In genomic region chr2:55311444-55311870, GRCh38 we compare ENCODE assay signal across 7 cellular contexts. TPM values are rescaled to one million over a fixed set of nuclear protein-coding genes. Genes with fewer than 3 reads are reported as not detected.
DNase-seq lines count a peak whose midpoint lies in the region; ATAC-seq, FAIRE-seq and TF ChIP-seq lines count a peak whose summit lies in the region.

No MANE protein-coding gene starts in this region.

- CTCF ChIA-PET in mammary epithelial cell (lab: Charles Lee; ENCODE audit: low non-redundant PET): no interaction called here

- H2AFZ ChIP-seq in mammary epithelial cell (ENCODE audit: low read depth, low read length): no peak overlapping the region

- no peak for TF ChIP-seq POLR2A in GM12892 (IDR thresholded peaks at IDR 0.05; ENCODE audit: low read depth, low read length)

- ATAC-seq in GM21576 (IDR thresholded peaks at IDR 0.05; ENCODE audit: unreplicated experiment) (peak; percentile 90), upper lobe of right lung (peak; percentile 75)

- no TSS peak for BruUV-seq in mammary epithelial cell (replicated peaks; lab: Mats Ljungman, UMichigan)

- H3K79me2 ChIP-seq in mammary epithelial cell (ENCODE audit: insufficient read depth, low read length): no peaks in the 10 kb centered on the region

- WGBS in mammary epithelial cell (ENCODE audit: low coverage, missing lambda C conversion rate): 100% methylated on average over 1 of the region's 1 CpG

- H3K9me3 ChIP-seq in mammary epithelial cell (replicated peaks; ENCODE audit: insufficient read depth, low read length) (no peaks in the 10 kb centered on the region), upper lobe of right lung (no peaks in the 10 kb centered on the region)

- in situ Hi-C loops in mammary epithelial cell (cut with MboI; ENCODE audit: low sequenced_read_pairs in 2 of 2): no loop called here

- H3K36me3 ChIP-seq in mammary epithelial cell (ENCODE audit: insufficient read depth, low read length): peaks cover 18% of the 10 kb centered on the region
- peaks cover 48% of the 10 kb centered on the region for H3K36me3 ChIP-seq in upper lobe of right lung

- TF ChIP-seq CTCF in mammary epithelial cell (conservative IDR thresholded peaks at IDR 0.05 in 1 of 2, IDR thresholded peaks at IDR 0.05 in 1 of 2; ENCODE audit: extremely low read depth in 1 of 2, insufficient read depth in 1 of 2, low read depth in 1 of 2, low read length in 2 of 2) (peak; percentile 44 to 50), upper lobe of right lung (IDR thresholded peaks at IDR 0.05) (peak; percentile 19)

- no peak overlapping the region for H3K9ac ChIP-seq in mammary epithelial cell (ENCODE audit: insufficient read depth, low read length)

- FAIRE-seq in GM12892 (lab: Jason Lieb, UNC): peak; percentile 84

- H3K4me1 ChIP-seq in mammary epithelial cell (ENCODE audit: insufficient read depth, low read length) (no peaks in the 10 kb centered on the region), upper lobe of right lung (no peaks in the 10 kb centered on the region)

- H3K27ac ChIP-seq in mammary epithelial cell (ENCODE audit: insufficient read depth, low read depth, low read length) (no peak overlapping the region), upper lobe of right lung (no peak overlapping the region)

- H3K4me2 ChIP-seq in mammary epithelial cell (ENCODE audit: insufficient read depth, low read depth, low read length): no peak overlapping the region

- peak; percentile 18 for DNase-seq in GM12892 (ENCODE audit: insufficient read length)
- DNase-seq in HT-29 (ENCODE audit: low spot score): peak; percentile 41
- DNase-seq in mammary epithelial cell: peak; percentile 59
- DNase-seq in upper lobe of right lung: no peak
- DNase-seq in DMS79 treated with DMSO at 0.1 percent for 48 hours (lab: John Stamatoyannopoulos, UW): no peak
- DNase-seq in SK-N-DZ (ENCODE audit: low spot score): no peak

- H4K20me1 ChIP-seq in mammary epithelial cell (ENCODE audit: insufficient read depth, low read length): no peaks in the 10 kb centered on the region

- dilution Hi-C loops in mammary epithelial cell (cut with HindIII; ENCODE audit: low sequenced_read_pairs): no loop called here

- H3K4me3 ChIP-seq in mammary epithelial cell (replicated peaks in 1 of 3; ENCODE audit: insufficient read depth in 1 of 3, low read depth in 2 of 3, low read length in 3 of 3): no peak overlapping the region
- H3K4me3 ChIP-seq in upper lobe of right lung: no peak overlapping the region

- intact Hi-C loops in mammary epithelial cell (cut with micrococcal nuclease): loop anchor here (1.0 kb wide), 1 partner anchor 121 kb away; no protein-coding TSS in a partner anchor
- intact Hi-C loops in upper lobe of right lung (cut with DNase I): no loop called here

- H3K27me3 ChIP-seq in mammary epithelial cell (ENCODE audit: insufficient read depth, low read length) (no peaks in the 10 kb centered on the region), upper lobe of right lung (no peaks in the 10 kb centered on the region)

RNA-seq across cellular contexts. Expression of gene MTIF2, which starts 42.4 kb away (rescaled TPM):
- 40.4 TPM for polyA plus RNA-seq in GM12892 (2012; ENCODE audit: missing spikeins)
- 15.5 and 15.9 TPM in 2 replicates for total RNA-seq in HT-29 (2014; rRNA removed; shearing (Covaris generic))
- total RNA-seq in mammary epithelial cell: 10 to 100 TPM; 24.0 to 39.5 TPM
- polyA plus RNA-seq in mammary epithelial cell: 18.2 TPM
- polyA minus RNA-seq in mammary epithelial cell: 13.4 TPM
- 19.6 TPM for total RNA-seq in upper lobe of right lung
- 25.4 and 30.1 TPM in 2 replicates for polyA plus RNA-seq in SK-N-DZ (2014; cell fraction: cytosol; rRNA removed)
- polyA plus RNA-seq in SK-N-DZ (2014; cell fraction: nucleus; rRNA removed): 34.4 and 46.9 TPM in 2 replicates

Comparison
In these comparisons a context has a peak if more than half of its experiments do, and no peak if none do; other contexts are left out.
1. DNase-seq: peak in GM12892 (single experiment), HT-29 (single experiment) and mammary epithelial cell (single experiment); none in upper lobe of right lung (single experiment), DMS79 treated with DMSO at 0.1 percent for 48 hours (single experiment) and SK-N-DZ (single experiment).